ENCODE assay signal across 1 cellular context in genomic region chr7:55067748-55068147, GRCh38.
TF ChIP-seq lines count a peak whose summit lies in the region.

No MANE protein-coding gene starts in this region.

TF ChIP-seq in K562, 482 proteins besides CTCF, POLR2A, EP300 and RAD21 (continued from another document):
- TF ChIP-seq FOXP4 (CRISPR knock-in tag; IDR thresholded peaks at IDR 0.05; ENCODE audit: borderline replicate concordance) (no peak), MCM7 (IDR thresholded peaks at IDR 0.05) (no peak), ZNF512 (tag; IDR thresholded peaks at IDR 0.05) (no peak), ARID2 (IDR thresholded peaks at IDR 0.05) (peak; percentile 69)
TF ChIP-seq in K562: peak in this region for 2.
